ENCODE assay signal across 20 cellular contexts in genomic region chr17:58319181-58320162, GRCh38. TPM values are rescaled to one million over a fixed set of nuclear protein-coding genes. Genes with fewer than 3 reads are reported as not detected.
A peak's percentile ranks its signal among the peaks of the same experiment; 100 is the strongest.
DNase-seq lines count a peak whose midpoint lies in the region; ATAC-seq and TF ChIP-seq lines count a peak whose summit lies in the region.
"Had no signal": no experiment of that assay in that cellular context is flagged by ENCODE, and none has a peak within 500 bp of the region (broad histone marks: within the 10 kb centered on the region; RNA-seq: fewer than 3 reads in every experiment).

No MANE protein-coding gene starts in this region.

- H3K27me3 ChIP-seq in NT2/D1 (ENCODE audit: insufficient read depth, insufficient read length) = peaks cover 8% of the 10 kb centered on the region
- peaks cover 7% of the 10 kb centered on the region for H3K27me3 ChIP-seq in left ventricle myocardium inferior (ENCODE audit: low read depth)
- H3K27me3 ChIP-seq: adrenal gland had no signal

- H3K4me1 ChIP-seq in NT2/D1 (ENCODE audit: insufficient read depth, insufficient read length) = peaks cover 16% of the 10 kb centered on the region
- H3K4me1 ChIP-seq in left ventricle myocardium inferior = peaks cover 10% of the 10 kb centered on the region
- H3K4me1 ChIP-seq: foreskin keratinocyte, psoas muscle had no signal

- no peak overlapping the region for H3K27ac ChIP-seq in left ventricle myocardium inferior (replicated peaks)
- H3K27ac ChIP-seq: adrenal gland, foreskin keratinocyte, GM23248, psoas muscle, SK-N-MC had no signal

- TF ChIP-seq CTCF in left ventricle myocardium inferior (IDR thresholded peaks at IDR 0.05; ENCODE audit: borderline replicate concordance) = no peak

- peaks cover 82% of the 10 kb centered on the region for H3K36me3 Mint-ChIP-seq in stimulated activated effector memory CD8-positive, alpha-beta T cell treated with anti-CD3 and anti-CD28 coated beads, Interleukin-12 subunit alpha, Interleukin-12 subunit beta, amount 100 ng/mL, for 72 hours
- H3K36me3 Mint-ChIP-seq: naive B cell had no signal

- H3K36me3 ChIP-seq in NT2/D1 (ENCODE audit: insufficient read depth, insufficient read length, low read length) (no peaks in the 10 kb centered on the region), left ventricle myocardium inferior (no peaks in the 10 kb centered on the region)
- H3K36me3 ChIP-seq: adrenal gland had no signal

- H3K9me3 ChIP-seq in NT2/D1 (ENCODE audit: insufficient read depth, low read length) = no peaks in the 10 kb centered on the region
- no peaks in the 10 kb centered on the region for H3K9me3 ChIP-seq in left ventricle myocardium inferior (replicated peaks)
- H3K9me3 ChIP-seq: adrenal gland, psoas muscle had no signal

- DNase-seq in activated effector memory CD4-positive, alpha-beta T cell treated with anti-CD3 and anti-CD28 coated beads, Interleukin-2, amount 50 U/mL, for 16 hours = peak; percentile 60
- no peak for DNase-seq in activated effector memory CD4-positive, alpha-beta T cell treated with Interleukin-2 at 50 U/mL for 16 hours
- no peak for DNase-seq in NT2/D1 (ENCODE audit: low read depth, low spot score)
- DNase-seq in left ventricle myocardium inferior = peak; percentile 5
- DNase-seq in stimulated activated effector memory CD8-positive, alpha-beta T cell treated with anti-CD3 and anti-CD28 coated beads, Interleukin-12 subunit alpha, Interleukin-12 subunit beta, amount 100 ng/mL, for 72 hours (ENCODE audit: low spot score in 2 of 2) = no peak
- no peak for DNase-seq in hippocampal formation (lab: John Stamatoyannopoulos, UW)
- no peak for DNase-seq in stimulated activated CD4-positive, alpha-beta T cell treated with anti-CD3 and anti-CD28 coated beads, Interleukin-2, amount 100 ng/mL, for 24 hours
- DNase-seq in NCI-H510A (lab: John Stamatoyannopoulos, UW) = no peak
- DNase-seq: cerebellar nuclear complex, foreskin keratinocyte, GM23248, KG1, naive B cell, NCI-H1092 treated with DMSO at 0.1 percent for 48 hours, NCI-H748 treated with DMSO at 0.1 percent for 48 hours, PC-3 had no signal

- H3K27ac Mint-ChIP-seq in stimulated activated effector memory CD8-positive, alpha-beta T cell treated with anti-CD3 and anti-CD28 coated beads, Interleukin-12 subunit alpha, Interleukin-12 subunit beta, amount 100 ng/mL, for 72 hours = peak overlapping the region; percentile 87

- peaks cover 53% of the 10 kb centered on the region for H3K4me1 Mint-ChIP-seq in stimulated activated effector memory CD8-positive, alpha-beta T cell treated with anti-CD3 and anti-CD28 coated beads, Interleukin-12 subunit alpha, Interleukin-12 subunit beta, amount 100 ng/mL, for 72 hours

- intact Hi-C loops in left ventricle myocardium inferior (cut with micrococcal nuclease) = no loop called here

- no peak overlapping the region for H3K4me3 Mint-ChIP-seq in stimulated activated effector memory CD8-positive, alpha-beta T cell treated with anti-CD3 and anti-CD28 coated beads, Interleukin-12 subunit alpha, Interleukin-12 subunit beta, amount 100 ng/mL, for 72 hours
- H3K4me3 Mint-ChIP-seq: naive B cell had no signal

- H3K4me3 ChIP-seq in NT2/D1 (ENCODE audit: insufficient read length, low read depth) = no peak overlapping the region
- no peak overlapping the region for H3K4me3 ChIP-seq in left ventricle myocardium inferior
- H3K4me3 ChIP-seq: adrenal gland, GM23248, lung, psoas muscle, SK-N-MC had no signal

- H3K9ac ChIP-seq in NT2/D1 (ENCODE audit: insufficient read length, low read depth) = peak overlapping the region; percentile 17
- H3K9ac ChIP-seq: GM23248 had no signal

- no peaks in the 10 kb centered on the region for H3K9me3 Mint-ChIP-seq in stimulated activated effector memory CD8-positive, alpha-beta T cell treated with anti-CD3 and anti-CD28 coated beads, Interleukin-12 subunit alpha, Interleukin-12 subunit beta, amount 100 ng/mL, for 72 hours
- H3K9me3 Mint-ChIP-seq: naive B cell had no signal

- no peak for ATAC-seq in stimulated activated effector memory CD8-positive, alpha-beta T cell treated with anti-CD3 and anti-CD28 coated beads, Interleukin-12 subunit alpha, Interleukin-12 subunit beta, amount 100 ng/mL, for 72 hours
- ATAC-seq: foreskin keratinocyte, PC-3, psoas muscle had no signal

RNA-seq across cellular contexts. Expression of gene TSPOAP1, which starts 9.1 kb away (rescaled TPM):
- 12.8 TPM for total RNA-seq in left ventricle myocardium inferior

RNA-seq across cellular contexts. Expression of gene SUPT4H1, which starts 32.5 kb away (rescaled TPM):
- 55.2 TPM for total RNA-seq in left ventricle myocardium inferior

RNA-seq across cellular contexts. Expression of gene MPO, which starts 38.7 kb away (rescaled TPM):
- 0.05 TPM for total RNA-seq in left ventricle myocardium inferior
- total RNA-seq: foreskin keratinocyte, GM23248, PC-3 had no signal

Comparison
In these comparisons a context has a peak if more than half of its experiments do, and no peak if none do; other contexts are left out.
1. DNase-seq: peak in activated effector memory CD4-positive, alpha-beta T cell treated with anti-CD3 and anti-CD28 coated beads, Interleukin-2, amount 50 U/mL, for 16 hours (single experiment) and left ventricle myocardium inferior (single experiment); none in activated effector memory CD4-positive, alpha-beta T cell treated with Interleukin-2 at 50 U/mL for 16 hours (single experiment), NT2/D1 (single experiment), stimulated activated effector memory CD8-positive, alpha-beta T cell treated with anti-CD3 and anti-CD28 coated beads, Interleukin-12 subunit alpha, Interleukin-12 subunit beta, amount 100 ng/mL, for 72 hours (0 of 2), hippocampal formation (0 of 2), stimulated activated CD4-positive, alpha-beta T cell treated with anti-CD3 and anti-CD28 coated beads, Interleukin-2, amount 100 ng/mL, for 24 hours (0 of 2) and NCI-H510A (single experiment).